In the genomic region with DNA sequence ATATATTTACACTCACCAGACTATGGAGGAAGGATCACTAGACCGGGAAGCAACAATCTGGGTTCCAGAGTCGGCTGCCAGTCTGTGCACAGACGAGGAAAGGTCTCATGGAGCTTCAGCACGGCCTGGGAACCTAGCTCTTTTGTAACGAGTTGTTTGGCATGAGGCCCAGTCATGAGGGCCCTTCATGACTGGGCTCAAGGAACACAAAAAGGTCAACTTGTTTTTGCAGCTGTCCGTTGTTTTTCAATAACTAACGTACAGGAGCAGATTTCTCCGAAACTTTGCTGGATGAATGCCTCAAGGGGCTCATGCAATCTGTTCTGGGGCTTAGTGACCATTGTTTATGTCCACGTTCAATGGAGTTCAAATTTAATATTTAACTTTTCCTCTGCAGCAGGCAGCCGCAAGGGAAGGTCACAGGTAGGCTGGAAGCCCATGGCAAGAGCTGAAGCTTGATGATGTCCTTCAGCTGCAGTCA, we compare ENCODE assay signal across 1 cellular context.
A peak's percentile ranks its signal among the peaks of the same experiment; 100 is the strongest.
TF ChIP-seq lines count a peak whose summit lies in the region.

No MANE protein-coding gene starts in this region.

TF ChIP-seq in HepG2, 621 proteins besides CTCF, POLR2A, EP300 and RAD21 (continued from another document and continues in another):
- TF ChIP-seq, protein P1, sequence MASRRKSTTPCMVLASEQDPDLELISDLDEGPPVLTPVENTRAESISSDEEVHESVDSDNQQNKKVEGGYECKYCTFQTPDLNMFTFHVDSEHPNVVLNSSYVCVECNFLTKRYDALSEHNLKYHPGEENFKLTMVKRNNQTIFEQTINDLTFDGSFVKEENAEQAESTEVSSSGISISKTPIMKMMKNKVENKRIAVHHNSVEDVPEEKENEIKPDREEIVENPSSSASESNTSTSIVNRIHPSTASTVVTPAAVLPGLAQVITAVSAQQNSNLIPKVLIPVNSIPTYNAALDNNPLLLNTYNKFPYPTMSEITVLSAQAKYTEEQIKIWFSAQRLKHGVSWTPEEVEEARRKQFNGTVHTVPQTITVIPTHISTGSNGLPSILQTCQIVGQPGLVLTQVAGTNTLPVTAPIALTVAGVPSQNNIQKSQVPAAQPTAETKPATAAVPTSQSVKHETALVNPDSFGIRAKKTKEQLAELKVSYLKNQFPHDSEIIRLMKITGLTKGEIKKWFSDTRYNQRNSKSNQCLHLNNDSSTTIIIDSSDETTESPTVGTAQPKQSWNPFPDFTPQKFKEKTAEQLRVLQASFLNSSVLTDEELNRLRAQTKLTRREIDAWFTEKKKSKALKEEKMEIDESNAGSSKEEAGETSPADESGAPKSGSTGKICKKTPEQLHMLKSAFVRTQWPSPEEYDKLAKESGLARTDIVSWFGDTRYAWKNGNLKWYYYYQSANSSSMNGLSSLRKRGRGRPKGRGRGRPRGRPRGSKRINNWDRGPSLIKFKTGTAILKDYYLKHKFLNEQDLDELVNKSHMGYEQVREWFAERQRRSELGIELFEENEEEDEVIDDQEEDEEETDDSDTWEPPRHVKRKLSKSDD (CRISPR knock-in tag; IDR thresholded peaks at IDR 0.05; ENCODE audit: low read depth): no peak
- no peak for TF ChIP-seq CENPX (CRISPR knock-in tag; IDR thresholded peaks at IDR 0.05)
- TF ChIP-seq LRRFIP1 (CRISPR knock-in tag; conservative IDR thresholded peaks at IDR 0.05): no peak
- no peak for TF ChIP-seq ZBTB38 (CRISPR knock-in tag; IDR thresholded peaks at IDR 0.05)
- no peak for TF ChIP-seq PATZ1 (CRISPR knock-in tag; IDR thresholded peaks at IDR 0.05)
- TF ChIP-seq NCOA5 (CRISPR knock-in tag; IDR thresholded peaks at IDR 0.05): no peak
- TF ChIP-seq PPARG (CRISPR knock-in tag; conservative IDR thresholded peaks at IDR 0.05): no peak
- TF ChIP-seq SP5 (CRISPR knock-in tag; IDR thresholded peaks at IDR 0.05; ENCODE audit: borderline replicate concordance, low read depth): no peak
- TF ChIP-seq ZNF383 (CRISPR knock-in tag; IDR thresholded peaks at IDR 0.05; ENCODE audit: borderline replicate concordance): no peak
- TF ChIP-seq HNF4A (CRISPR knock-in tag; IDR thresholded peaks at IDR 0.05): peak; percentile 65
- TF ChIP-seq ADNP (CRISPR knock-in tag; IDR thresholded peaks at IDR 0.05): no peak
- no peak for TF ChIP-seq DPF2 (CRISPR knock-in tag; IDR thresholded peaks at IDR 0.05; ENCODE audit: borderline replicate concordance, low read depth)
- no peak for TF ChIP-seq ZNF232 (CRISPR knock-in tag; IDR thresholded peaks at IDR 0.05; ENCODE audit: borderline replicate concordance)
- no peak for TF ChIP-seq KIAA2018 (CRISPR knock-in tag; IDR thresholded peaks at IDR 0.05; ENCODE audit: borderline replicate concordance)
- no peak for TF ChIP-seq IKZF4 (CRISPR knock-in tag; IDR thresholded peaks at IDR 0.05; ENCODE audit: borderline replicate concordance, low read depth, not compliant biosample characterization)
- TF ChIP-seq, protein P2, sequence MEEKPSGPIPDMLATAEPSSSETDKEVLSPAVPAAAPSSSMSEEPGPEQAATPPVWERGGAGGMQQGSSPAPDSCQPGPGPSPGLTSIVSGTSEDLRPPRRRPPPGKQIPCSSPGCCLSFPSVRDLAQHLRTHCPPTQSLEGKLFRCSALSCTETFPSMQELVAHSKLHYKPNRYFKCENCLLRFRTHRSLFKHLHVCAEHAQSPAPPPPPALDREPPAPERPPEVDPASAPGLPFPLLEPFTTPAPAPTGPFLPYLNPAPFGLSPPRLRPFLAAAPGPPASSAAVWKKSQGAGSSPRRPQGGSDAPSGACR (CRISPR knock-in tag; IDR thresholded peaks at IDR 0.05): peak; percentile 54; the same call in 1 of the 2 replicates
- TF ChIP-seq MED13 (CRISPR knock-in tag; IDR thresholded peaks at IDR 0.05): no peak
- 0 out of 2 replicates have a peak, but pooled peaks have one; percentile 43 for TF ChIP-seq GATAD1 (CRISPR knock-in tag; IDR thresholded peaks at IDR 0.05)
- TF ChIP-seq HOXA3 (CRISPR knock-in tag; IDR thresholded peaks at IDR 0.05): peak; percentile 43; the same call in 1 of the 2 replicates
- no peak for TF ChIP-seq DMTF1 (CRISPR knock-in tag; IDR thresholded peaks at IDR 0.05)
- no peak for TF ChIP-seq KMT2A (CRISPR knock-in tag; IDR thresholded peaks at IDR 0.05)
- TF ChIP-seq ZNF20 (CRISPR knock-in tag; IDR thresholded peaks at IDR 0.05): no peak
- TF ChIP-seq SRY (CRISPR knock-in tag; IDR thresholded peaks at IDR 0.05): no peak
- TF ChIP-seq ZNF205 (CRISPR knock-in tag; IDR thresholded peaks at IDR 0.05): no peak
- no peak for TF ChIP-seq DNMT3B (CRISPR knock-in tag; conservative IDR thresholded peaks at IDR 0.05)
- TF ChIP-seq ZNF256 (CRISPR knock-in tag; conservative IDR thresholded peaks at IDR 0.05): no peak
- TF ChIP-seq ZNF207 (IDR thresholded peaks at IDR 0.05; ENCODE audit: borderline replicate concordance): no peak
- no peak for TF ChIP-seq E2F2 (CRISPR knock-in tag; IDR thresholded peaks at IDR 0.05; ENCODE audit: borderline replicate concordance)
- TF ChIP-seq ZNF34 (CRISPR knock-in tag; IDR thresholded peaks at IDR 0.05; ENCODE audit: borderline replicate concordance): no peak
